1 cellular context compared by ENCODE assay signal in genomic region chr5:93246093-93246855, GRCh38.
TF ChIP-seq lines count a peak whose summit lies in the region.

No MANE protein-coding gene starts in this region.

TF ChIP-seq in HepG2, 621 proteins besides CTCF, POLR2A, EP300 and RAD21 (continued from another document):
- TF ChIP-seq ZBTB39 (CRISPR knock-in tag; IDR thresholded peaks at IDR 0.05) (peak; percentile 76; the same call in 1 of the 2 replicates), POLR2AphosphoS5 (IDR thresholded peaks at IDR 0.05; ENCODE audit: low read depth, low read length) (no peak), ZNF275 (CRISPR knock-in tag; IDR thresholded peaks at IDR 0.05; ENCODE audit: borderline replicate concordance) (peak; percentile 80; the same call in 1 of the 2 replicates), ZNF292 (CRISPR knock-in tag; IDR thresholded peaks at IDR 0.05; ENCODE audit: borderline replicate concordance, low read depth) (peak; percentile 63; the same call in 1 of the 2 replicates), ZNF816 (CRISPR knock-in tag; IDR thresholded peaks at IDR 0.05; ENCODE audit: borderline replicate concordance) (peak; percentile 98; the same call in 1 of the 2 replicates), TP53 (CRISPR knock-in tag; conservative IDR thresholded peaks at IDR 0.05) (peak; percentile 75; the same call in 1 of the 2 replicates), PHF8 (CRISPR knock-in tag; IDR thresholded peaks at IDR 0.05) (peak; percentile 40; the same call in 1 of the 2 replicates), ZNF557 (CRISPR knock-in tag; IDR thresholded peaks at IDR 0.05) (peak; percentile 90; the same call in 1 of the 2 replicates), ARNT (IDR thresholded peaks at IDR 0.05) (no peak), ZBTB1 (CRISPR knock-in tag; IDR thresholded peaks at IDR 0.05; ENCODE audit: borderline replicate concordance) (no peak), GATA4 (IDR thresholded peaks at IDR 0.05; ENCODE audit: borderline replicate concordance, low read depth) (peak; percentile 91), SOX5 (CRISPR knock-in tag; IDR thresholded peaks at IDR 0.05; ENCODE audit: borderline replicate concordance) (peak; percentile 98), RCOR2 (CRISPR knock-in tag; IDR thresholded peaks at IDR 0.05) (peak; percentile 93), GATAD2A (CRISPR knock-in tag; IDR thresholded peaks at IDR 0.05) (peak; percentile 98), SETDB1 (CRISPR knock-in tag; IDR thresholded peaks at IDR 0.05; ENCODE audit: borderline replicate concordance) (no peak), PRMT3 (CRISPR knock-in tag; IDR thresholded peaks at IDR 0.05; ENCODE audit: borderline replicate concordance, low read depth) (0 out of 2 replicates have a peak, but pooled peaks have one; percentile 35), ETV6 (CRISPR knock-in tag; conservative IDR thresholded peaks at IDR 0.05) (no peak), ZNF749 (CRISPR knock-in tag; IDR thresholded peaks at IDR 0.05; ENCODE audit: borderline replicate concordance) (peak; percentile 42; the same call in 1 of the 2 replicates), FOXJ3 (CRISPR knock-in tag; IDR thresholded peaks at IDR 0.05; ENCODE audit: borderline replicate concordance) (peak; percentile 100), TCF12 (IDR thresholded peaks at IDR 0.05) (no peak), TCF12 (CRISPR knock-in tag; IDR thresholded peaks at IDR 0.05) (peak; percentile 83; the same call in 1 of the 2 replicates), ZNF547 (CRISPR knock-in tag; IDR thresholded peaks at IDR 0.05) (peak; percentile 48; the same call in 1 of the 2 replicates), KLF15 (CRISPR knock-in tag; IDR thresholded peaks at IDR 0.05; ENCODE audit: borderline replicate concordance) (no peak), ZNF253 (CRISPR knock-in tag; IDR thresholded peaks at IDR 0.05; ENCODE audit: borderline replicate concordance) (no peak), NFIC (IDR thresholded peaks at IDR 0.05; ENCODE audit: low read length) (peak; percentile 99), FOXO1 (CRISPR knock-in tag; IDR thresholded peaks at IDR 0.05) (peak; percentile 99), SMYD3 (CRISPR knock-in tag; IDR thresholded peaks at IDR 0.05) (peak; percentile 99), ZNF430 (CRISPR knock-in tag; IDR thresholded peaks at IDR 0.05) (peak; percentile 95), KAT8 (CRISPR knock-in tag; IDR thresholded peaks at IDR 0.05) (peak; percentile 82), ZNF724P (CRISPR knock-in tag; IDR thresholded peaks at IDR 0.05; ENCODE audit: borderline replicate concordance) (peak; percentile 87), NBN (conservative IDR thresholded peaks at IDR 0.05) (no peak), MBNL3 (CRISPR knock-in tag; conservative IDR thresholded peaks at IDR 0.05) (no peak), ARNT2 (CRISPR knock-in tag; IDR thresholded peaks at IDR 0.05; ENCODE audit: low read depth) (peak; percentile 84), ARHGAP35 (CRISPR knock-in tag; IDR thresholded peaks at IDR 0.05; ENCODE audit: borderline replicate concordance) (no peak), ZBTB2 (CRISPR knock-in tag; IDR thresholded peaks at IDR 0.05; ENCODE audit: low read depth) (no peak), MTA3 (CRISPR knock-in tag; IDR thresholded peaks at IDR 0.05) (no peak), GABPA (IDR thresholded peaks at IDR 0.05; ENCODE audit: low read depth, low read length) (no peak), GABPA (CRISPR knock-in tag; IDR thresholded peaks at IDR 0.05; ENCODE audit: low read depth) (peak; percentile 55; the same call in 1 of the 2 replicates), ZFP36L1 (CRISPR knock-in tag; IDR thresholded peaks at IDR 0.05) (peak; percentile 90; the same call in 1 of the 2 replicates), ZNF678 (CRISPR knock-in tag; IDR thresholded peaks at IDR 0.05) (no peak), ZNF335 (CRISPR knock-in tag; IDR thresholded peaks at IDR 0.05) (0 out of 2 replicates have a peak, but pooled peaks have one; percentile 70), ONECUT2 (CRISPR knock-in tag; IDR thresholded peaks at IDR 0.05) (peak; percentile 47; the same call in 1 of the 2 replicates), HNF4G (IDR thresholded peaks at IDR 0.05; ENCODE audit: borderline replicate concordance, low read depth, low read length) (peak; percentile 70), HNF4G (CRISPR knock-in tag; IDR thresholded peaks at IDR 0.05; ENCODE audit: borderline replicate concordance, low read depth) (peak; percentile 85), XRCC5 (optimal IDR thresholded peaks at IDR 0.05; ENCODE audit: low read length) (peak; percentile 49), ZSCAN22 (CRISPR knock-in tag; IDR thresholded peaks at IDR 0.05) (no peak), JDP2 (CRISPR knock-in tag; IDR thresholded peaks at IDR 0.05; ENCODE audit: borderline replicate concordance) (0 out of 2 replicates have a peak, but pooled peaks have one; percentile 36)
